27 cellular contexts compared by ENCODE assay signal in genomic region chr17:60311186-60311585, GRCh38.
DNase-seq lines count a peak whose midpoint lies in the region; ATAC-seq and TF ChIP-seq lines count a peak whose summit lies in the region.
"Had no signal": no experiment of that assay in that cellular context is flagged by ENCODE, and none has a peak within 500 bp of the region (broad histone marks: within the 10 kb centered on the region; RNA-seq: fewer than 3 reads in every experiment).

No MANE protein-coding gene starts in this region.

- no peaks in the 10 kb centered on the region for H3K9me3 ChIP-seq in SK-N-SH
- H3K9me3 ChIP-seq in fibroblast of lung (ENCODE audit: control insufficient read depth, insufficient read depth, low read depth, low read length) = no peaks in the 10 kb centered on the region
- H3K9me3 ChIP-seq in smooth muscle cell (replicated peaks; ENCODE audit: low read depth) = no peaks in the 10 kb centered on the region
- no peaks in the 10 kb centered on the region for H3K9me3 ChIP-seq in ovary
- H3K9me3 ChIP-seq: BE2C, SJSA1 had no signal

- no peaks in the 10 kb centered on the region for H3K9me3 Mint-ChIP-seq in activated T-helper 17 cell treated with anti-CD3 and anti-CD28 coated beads, Interleukin-2, amount 50 U/mL, for 72 hours
- H3K9me3 Mint-ChIP-seq: HFFc6 had no signal

- H3F3A ChIP-seq in SK-N-SH (replicated peaks; ENCODE audit: insufficient read depth) (peaks cover 5% of the 10 kb centered on the region), smooth muscle cell (ENCODE audit: low read depth) (no peaks in the 10 kb centered on the region)

- no peak for DNase-seq in SK-N-SH
- peak; percentile 19 to 21 for DNase-seq in fibroblast of lung (ENCODE audit: low read depth in 2 of 2)
- no peak for DNase-seq in smooth muscle cell (lab: John Stamatoyannopoulos, UW; ENCODE audit: unreplicated experiment)
- no peak for DNase-seq in SHP77 (lab: John Stamatoyannopoulos, UW)
- no peak for DNase-seq in ovary
- DNase-seq: BE2C; CD8-positive, alpha-beta memory T cell; DMS 273 treated with DMSO at 0.1 percent for 48 hours; DMS79 treated with DMSO at 0.1 percent for 48 hours; H7; HFFc6; Kasumi-1; MV-4-11; NCI-H1105; NCI-H1436 treated with DMSO at 0.1 percent for 48 hours; NCI-H1930; NCI-H2107; NCI-H524 treated with DMSO at 0.1 percent for 48 hours; NCI-H774; NK-92 treated with Interleukin-12 subunit alpha and Interleukin-12 subunit beta, amount 100 ng/mL, for 24 hours; PC-3 had no signal

- H3K4me1 ChIP-seq in SK-N-SH (ENCODE audit: control insufficient read depth in 1 of 2, insufficient read depth in 2 of 2, low read depth in 1 of 2, low read length in 1 of 2) = no peaks in the 10 kb centered on the region
- H3K4me1 ChIP-seq in fibroblast of lung (ENCODE audit: control insufficient read depth, extremely low read depth, insufficient read depth, low read length) = no peaks in the 10 kb centered on the region
- H3K4me1 ChIP-seq in smooth muscle cell (ENCODE audit: low read depth) = peaks cover 6% of the 10 kb centered on the region
- H3K4me1 ChIP-seq in ovary (ENCODE audit: insufficient read depth) = no peaks in the 10 kb centered on the region
- H3K4me1 ChIP-seq: BE2C, SJSA1 had no signal

- no peak overlapping the region for H3K27ac ChIP-seq in SK-N-SH (ENCODE audit: low read depth in 2 of 2, low read length in 1 of 2)
- H3K27ac ChIP-seq in fibroblast of lung (ENCODE audit: insufficient read depth, low read length) = no peak overlapping the region
- H3K27ac ChIP-seq in smooth muscle cell (ENCODE audit: low read depth) = peak overlapping the region; percentile 15
- H3K27ac ChIP-seq in ovary = no peak overlapping the region
- H3K27ac ChIP-seq: 22Rv1, SJSA1 had no signal

- no peak for TF ChIP-seq CTCF in SK-N-SH (IDR thresholded peaks at IDR 0.05)
- no peak for TF ChIP-seq CTCF in fibroblast of lung (conservative IDR thresholded peaks at IDR 0.05 in 1 of 2, IDR thresholded peaks at IDR 0.05 in 1 of 2; ENCODE audit: low read depth in 1 of 2, low read length in 2 of 2)
- no peak for TF ChIP-seq CTCF in smooth muscle cell (IDR thresholded peaks at IDR 0.05; ENCODE audit: borderline replicate concordance, insufficient read depth, poor library complexity, severe bottlenecking)
- TF ChIP-seq CTCF in ovary (IDR thresholded peaks at IDR 0.05) = no peak

- H3K79me2 ChIP-seq in SK-N-SH (ENCODE audit: insufficient read depth) (peaks cover 97% of the 10 kb centered on the region), fibroblast of lung (ENCODE audit: control insufficient read depth, insufficient read depth, low read length) (peaks cover 36% of the 10 kb centered on the region), smooth muscle cell (ENCODE audit: low read depth) (peaks cover 20% of the 10 kb centered on the region)

- peaks cover 26% of the 10 kb centered on the region for H3K4me1 Mint-ChIP-seq in activated T-helper 17 cell treated with anti-CD3 and anti-CD28 coated beads, Interleukin-2, amount 50 U/mL, for 72 hours

- H3K36me3 ChIP-seq in SK-N-SH (replicated peaks in 1 of 2; ENCODE audit: control insufficient read depth in 1 of 2, insufficient read depth in 2 of 2, low read length in 1 of 2) = no peaks in the 10 kb centered on the region
- no peaks in the 10 kb centered on the region for H3K36me3 ChIP-seq in fibroblast of lung (ENCODE audit: control insufficient read depth, insufficient read depth, low read length)
- H3K36me3 ChIP-seq in smooth muscle cell (ENCODE audit: low read depth) = no peaks in the 10 kb centered on the region
- no peaks in the 10 kb centered on the region for H3K36me3 ChIP-seq in ovary
- H3K36me3 ChIP-seq: BE2C, SJSA1 had no signal

- H3K27ac Mint-ChIP-seq in activated T-helper 17 cell treated with anti-CD3 and anti-CD28 coated beads, Interleukin-2, amount 50 U/mL, for 72 hours = no peak overlapping the region
- H3K27ac Mint-ChIP-seq: HFFc6 had no signal

- peaks cover 17% of the 10 kb centered on the region for H3K36me3 Mint-ChIP-seq in activated T-helper 17 cell treated with anti-CD3 and anti-CD28 coated beads, Interleukin-2, amount 50 U/mL, for 72 hours (ENCODE audit: low read depth)

- H3K27me3 Mint-ChIP-seq in activated T-helper 17 cell treated with anti-CD3 and anti-CD28 coated beads, Interleukin-2, amount 50 U/mL, for 72 hours = no peaks in the 10 kb centered on the region
- H3K27me3 Mint-ChIP-seq: CD8-positive, alpha-beta memory T cell had no signal

- H4K20me1 ChIP-seq in SK-N-SH (ENCODE audit: insufficient read depth) (peaks cover 24% of the 10 kb centered on the region), fibroblast of lung (ENCODE audit: control insufficient read depth, extremely low read depth, insufficient read depth, low read length) (no peaks in the 10 kb centered on the region), smooth muscle cell (ENCODE audit: low read depth) (peaks cover 88% of the 10 kb centered on the region)

- H3K9me2 ChIP-seq in SK-N-SH = no peaks in the 10 kb centered on the region

- H3K9ac ChIP-seq in SK-N-SH (no peak overlapping the region), fibroblast of lung (ENCODE audit: insufficient read depth, low read length) (no peak overlapping the region), smooth muscle cell (ENCODE audit: low read depth) (no peak overlapping the region)

- 96% methylated on average over 2 of the region's 2 CpGs for WGBS in SK-N-SH (ENCODE audit: low lambda C conversion rate)
- WGBS in smooth muscle cell (ENCODE audit: low lambda C conversion rate) = 98% methylated on average over 2 of the region's 2 CpGs
- 99 to 100% (median 99%) methylated on average over 2 of the region's 2 CpGs for WGBS in ovary, 3 donors

- H2AFZ ChIP-seq in SK-N-SH (ENCODE audit: low read depth) = no peak overlapping the region
- H2AFZ ChIP-seq in fibroblast of lung (ENCODE audit: low read length) = no peak overlapping the region
- H2AFZ ChIP-seq in smooth muscle cell (ENCODE audit: low read depth) = no peak overlapping the region

- CTCF ChIA-PET in SK-N-SH (lab: Yijun Ruan, JAX) = no interaction called here

- TF ChIP-seq POLR2A in ovary (IDR thresholded peaks at IDR 0.05) = no peak

- H3K4me3 ChIP-seq in SK-N-SH (ENCODE audit: low read depth in 2 of 2, low read length in 1 of 2) = no peak overlapping the region
- H3K4me3 ChIP-seq in fibroblast of lung (replicated peaks in 1 of 4; ENCODE audit: control extremely low read depth in 1 of 4, insufficient read depth in 1 of 4, low read depth in 3 of 4, low read length in 4 of 4) = no peak overlapping the region
- no peak overlapping the region for H3K4me3 ChIP-seq in smooth muscle cell
- H3K4me3 ChIP-seq in ovary = no peak overlapping the region
- H3K4me3 ChIP-seq: SJSA1 had no signal

- TF ChIP-seq EP300 in SK-N-SH (IDR thresholded peaks at IDR 0.05; ENCODE audit: borderline replicate concordance in 1 of 2, low read depth in 1 of 2, low read length in 1 of 2) (no peak), ovary (IDR thresholded peaks at IDR 0.05) (no peak)

- H3K4me2 ChIP-seq in SK-N-SH (no peak overlapping the region), fibroblast of lung (ENCODE audit: extremely low read depth, insufficient read depth, low read length) (no peak overlapping the region), smooth muscle cell (no peak overlapping the region)

- POLR2A ChIA-PET in SK-N-SH (lab: Yijun Ruan, JAX) = no interaction called here

- intact Hi-C loops in ovary (cut with DNase I) = no loop called here

- ATAC-seq in SK-N-SH treated with all-trans-retinoic acid at 6 μM for 48 hours (peak; percentile 33; the same call in 1 of the 3 replicates), GM18867 (IDR thresholded peaks at IDR 0.05; ENCODE audit: unreplicated experiment) (no peak)
- peak; percentile 19 for ATAC-seq in activated T-helper 17 cell treated with anti-CD3 and anti-CD28 coated beads, Interleukin-2, amount 50 U/mL, for 72 hours (replicated peaks)
- ATAC-seq: PC-3 had no signal

- H3K4me3 Mint-ChIP-seq in activated T-helper 17 cell treated with anti-CD3 and anti-CD28 coated beads, Interleukin-2, amount 50 U/mL, for 72 hours = no peak overlapping the region
- H3K4me3 Mint-ChIP-seq: CD14-positive monocyte; CD8-positive, alpha-beta memory T cell; HFFc6 had no signal

- TF ChIP-seq RAD21 in SK-N-SH (IDR thresholded peaks at IDR 0.05; ENCODE audit: low read length) = no peak

- H3K27me3 ChIP-seq in SK-N-SH (ENCODE audit: insufficient read depth) (no peaks in the 10 kb centered on the region), fibroblast of lung (ENCODE audit: control insufficient read depth, insufficient read depth, low read length) (no peaks in the 10 kb centered on the region), smooth muscle cell (ENCODE audit: low read depth) (no peaks in the 10 kb centered on the region), ovary (no peaks in the 10 kb centered on the region)
- H3K27me3 ChIP-seq: BE2C, SJSA1 had no signal

TF ChIP-seq in SK-N-SH treated with all-trans-retinoic acid at 6 μM for 48 hours, 23 proteins besides CTCF, POLR2A, EP300 and RAD21 (continues in another document):
- TF ChIP-seq, protein P1, sequence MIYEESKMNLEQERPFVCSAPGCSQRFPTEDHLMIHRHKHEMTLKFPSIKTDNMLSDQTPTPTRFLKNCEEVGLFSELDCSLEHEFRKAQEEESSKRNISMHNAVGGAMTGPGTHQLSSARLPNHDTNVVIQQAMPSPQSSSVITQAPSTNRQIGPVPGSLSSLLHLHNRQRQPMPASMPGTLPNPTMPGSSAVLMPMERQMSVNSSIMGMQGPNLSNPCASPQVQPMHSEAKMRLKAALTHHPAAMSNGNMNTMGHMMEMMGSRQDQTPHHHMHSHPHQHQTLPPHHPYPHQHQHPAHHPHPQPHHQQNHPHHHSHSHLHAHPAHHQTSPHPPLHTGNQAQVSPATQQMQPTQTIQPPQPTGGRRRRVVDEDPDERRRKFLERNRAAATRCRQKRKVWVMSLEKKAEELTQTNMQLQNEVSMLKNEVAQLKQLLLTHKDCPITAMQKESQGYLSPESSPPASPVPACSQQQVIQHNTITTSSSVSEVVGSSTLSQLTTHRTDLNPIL (CRISPR knock-in tag; IDR thresholded peaks at IDR 0.05; ENCODE audit: low read depth) = peak; percentile 71
- TF ChIP-seq GLIS3 (CRISPR knock-in tag; IDR thresholded peaks at IDR 0.05) (no peak), CSDC2 (CRISPR knock-in tag; IDR thresholded peaks at IDR 0.05) (no peak)

TF ChIP-seq in SK-N-SH, 30 proteins besides CTCF, POLR2A, EP300 and RAD21:
- TF ChIP-seq SIN3A (IDR thresholded peaks at IDR 0.05; ENCODE audit: borderline replicate concordance, low read depth, low read length) (no peak), TAF1 (IDR thresholded peaks at IDR 0.05; ENCODE audit: borderline replicate concordance, low read depth, low read length) (no peak), FOXM1 (IDR thresholded peaks at IDR 0.05; ENCODE audit: low read depth) (no peak)

Comparison
In these comparisons a context has a peak if more than half of its experiments do, and no peak if none do; other contexts are left out.
1. DNase-seq: peak in fibroblast of lung (2 of 2); none in SK-N-SH (single experiment), smooth muscle cell (single experiment), SHP77 (0 of 2) and ovary (0 of 5).